ENCODE assay signal across 12 cellular contexts in genomic region chr19:43782311-43782660, GRCh38. TPM values are rescaled to one million over a fixed set of nuclear protein-coding genes. Genes with fewer than 3 reads are reported as not detected.
DNase-seq lines count a peak whose midpoint lies in the region; ATAC-seq and TF ChIP-seq lines count a peak whose summit lies in the region.
"Had no signal": no experiment of that assay in that cellular context is flagged by ENCODE, and none has a peak within 500 bp of the region (broad histone marks: within the 10 kb centered on the region; RNA-seq: fewer than 3 reads in every experiment).

No MANE protein-coding gene starts in this region.

- peak overlapping the region; percentile 10 for H3K4me3 Mint-ChIP-seq in Calu3 (ENCODE audit: low read depth, unreplicated experiment)
- H3K4me3 Mint-ChIP-seq in activated T-helper 17 cell treated with anti-CD3 and anti-CD28 coated beads, Interleukin-2, amount 50 U/mL, for 72 hours = peak overlapping the region; percentile 86
- peak overlapping the region in 8 of 10 donors; percentile 8 to 77 (median 50) for H3K4me3 Mint-ChIP-seq in naive thymus-derived CD4-positive, alpha-beta T cell

- peaks cover 8% of the 10 kb centered on the region for H3K9me1 ChIP-seq in IMR-90 (ENCODE audit: insufficient read depth, low read length)

- peaks cover 60% of the 10 kb centered on the region for H3K36me3 Mint-ChIP-seq in Calu3 (ENCODE audit: insufficient read depth, unreplicated experiment)
- peaks cover 62% of the 10 kb centered on the region for H3K36me3 Mint-ChIP-seq in activated T-helper 17 cell treated with anti-CD3 and anti-CD28 coated beads, Interleukin-2, amount 50 U/mL, for 72 hours (ENCODE audit: low read depth)
- peaks cover 0 to 4% (median 0%) of the 10 kb centered on the region in 5 donors for H3K36me3 Mint-ChIP-seq in naive thymus-derived CD4-positive, alpha-beta T cell

- no peak overlapping the region for H3K9ac ChIP-seq in IMR-90 (ENCODE audit: low read depth, low read length)
- H3K9ac ChIP-seq: SK-N-SH had no signal

- H2AK5ac ChIP-seq in IMR-90 (ENCODE audit: low read depth, low read length) = peak overlapping the region; percentile 52

- H3K4me3 ChIP-seq in IMR-90 (ENCODE audit: insufficient read depth, low read depth, low read length) = no peak overlapping the region
- H3K4me3 ChIP-seq in naive thymus-derived CD4-positive, alpha-beta T cell (ENCODE audit: low read length) = no peak overlapping the region

- H4K8ac ChIP-seq in IMR-90 (ENCODE audit: low read depth in 2 of 2, low read length in 2 of 2) = 0 out of 4 replicates have a peak overlapping the region, but pooled peaks of 1 of the 2 experiments have one; percentile 58

- H3K4me1 ChIP-seq in IMR-90 (ENCODE audit: control insufficient read depth, insufficient read depth, low read length) = peaks cover 12% of the 10 kb centered on the region
- H3K4me1 ChIP-seq in naive thymus-derived CD4-positive, alpha-beta T cell (ENCODE audit: control insufficient read depth in 2 of 2, insufficient read depth in 2 of 2, low read length in 2 of 2) = peaks cover 35 to 49% of the 10 kb centered on the region in 2 donors

- no peaks in the 10 kb centered on the region for H3K9me3 ChIP-seq in IMR-90 (ENCODE audit: control insufficient read depth, insufficient read depth, low read length)
- H3K9me3 ChIP-seq in naive thymus-derived CD4-positive, alpha-beta T cell (ENCODE audit: control insufficient read depth in 2 of 3, low read length in 3 of 3) = no peaks in the 10 kb centered on the region
- H3K9me3 ChIP-seq: SK-N-SH had no signal

- peak overlapping the region; percentile 24 for H3K4ac ChIP-seq in IMR-90 (ENCODE audit: low read depth, low read length)

- TF ChIP-seq RAD21 in IMR-90 (IDR thresholded peaks at IDR 0.05; ENCODE audit: low read length) = no peak

- H2BK5ac ChIP-seq in IMR-90 (ENCODE audit: low read depth, low read length, poor library complexity, severe bottlenecking) = peak overlapping the region; percentile 44

- H4K20me1 ChIP-seq in IMR-90 (ENCODE audit: insufficient read depth, low read length) = no peaks in the 10 kb centered on the region

- 0 out of 3 replicates have a peak overlapping the region, but pooled peaks have one; percentile 3 for H2BK15ac ChIP-seq in IMR-90 (ENCODE audit: low read depth, low read length)

- H3K27me3 ChIP-seq in IMR-90 (ENCODE audit: control insufficient read depth, insufficient read depth, low read length) = no peaks in the 10 kb centered on the region
- H3K27me3 ChIP-seq in naive thymus-derived CD4-positive, alpha-beta T cell (ENCODE audit: control insufficient read depth in 2 of 2, insufficient read depth in 2 of 2, low read length in 2 of 2) = no peaks in the 10 kb centered on the region

- BruUV-seq in Calu3 (replicated peaks; lab: Mats Ljungman, UMichigan) (no TSS peak), IMR-90 (replicated peaks; lab: Mats Ljungman, UMichigan) (no TSS peak)

- H2AFZ ChIP-seq in IMR-90 (replicated peaks; ENCODE audit: low read length, poor library complexity) = peak overlapping the region; percentile 69

- in situ Hi-C loops in IMR-90 (cut with MboI; ENCODE audit: low sequenced_read_pairs) = loop anchor here (5.0 kb wide), 1 partner anchor 35 kb away; no protein-coding TSS in a partner anchor

- H3K23ac ChIP-seq in IMR-90 (ENCODE audit: low read depth, low read length) = no peak overlapping the region

- H3K56ac ChIP-seq in IMR-90 (ENCODE audit: extremely low read depth, insufficient read depth, low read length) = no peak overlapping the region

- no peak overlapping the region for H3K27ac ChIP-seq in IMR-90 (ENCODE audit: insufficient read depth, low read length)
- H3K27ac ChIP-seq in naive thymus-derived CD4-positive, alpha-beta T cell (ENCODE audit: low read depth, low read length) = peak overlapping the region; percentile 32

- H3K27me3 Mint-ChIP-seq in Calu3 (ENCODE audit: unreplicated experiment) = no peaks in the 10 kb centered on the region
- no peaks in the 10 kb centered on the region for H3K27me3 Mint-ChIP-seq in activated T-helper 17 cell treated with anti-CD3 and anti-CD28 coated beads, Interleukin-2, amount 50 U/mL, for 72 hours
- H3K27me3 Mint-ChIP-seq in naive thymus-derived CD4-positive, alpha-beta T cell = no peaks in the 10 kb centered on the region

- no peak overlapping the region for H3K4me2 ChIP-seq in IMR-90 (ENCODE audit: low read depth, low read length)
- H3K4me2 ChIP-seq: SK-N-SH had no signal

- 0 out of 2 replicates have a peak overlapping the region, but pooled peaks have one; percentile 45 for H3K14ac ChIP-seq in IMR-90 (replicated peaks; ENCODE audit: low read depth, low read length)

- WGBS in IMR-90 (ENCODE audit: extremely low coverage in 2 of 2, insufficient read length in 1 of 2), 2 experiments = 50% methylated on average over 2 of the region's 8 CpGs; no CpG with 5 or more reads in 1 of the 2 experiments

- H3K27ac Mint-ChIP-seq in Calu3 (ENCODE audit: unreplicated experiment) = peak overlapping the region; percentile 61
- peak overlapping the region; percentile 85 for H3K27ac Mint-ChIP-seq in activated T-helper 17 cell treated with anti-CD3 and anti-CD28 coated beads, Interleukin-2, amount 50 U/mL, for 72 hours
- peak overlapping the region; percentile 10 to 95 (median 89) for H3K27ac Mint-ChIP-seq in naive thymus-derived CD4-positive, alpha-beta T cell

- CTCF ChIA-PET in Calu3 (lab: Charles Lee) = interaction anchor here (2.1 kb wide), 1 partner anchor 16 kb away, joined by 5 read pairs; no protein-coding TSS in a partner anchor
- CTCF ChIA-PET in IMR-90 (lab: Yijun Ruan, JAX) = no interaction called here
- CTCF ChIA-PET in naive thymus-derived CD4-positive, alpha-beta T cell (lab: Charles Lee) = no interaction called here
- CTCF ChIA-PET in HEK293T (lab: Yijun Ruan, JAX) = no interaction called here

- no peak for ATAC-seq in IMR-90 (ENCODE audit: low read depth)
- ATAC-seq in activated T-helper 17 cell treated with anti-CD3 and anti-CD28 coated beads, Interleukin-2, amount 50 U/mL, for 72 hours (replicated peaks) = no peak
- no peak for ATAC-seq in naive thymus-derived CD4-positive, alpha-beta T cell

- no peak overlapping the region; the same call in 1 of the 2 replicates for H4K91ac ChIP-seq in IMR-90 (ENCODE audit: insufficient read depth, low read depth, low read length)

- H3K79me1 ChIP-seq in IMR-90 (ENCODE audit: low read depth in 1 of 2, low read length in 2 of 2) = no peaks in the 10 kb centered on the region

- DNase-seq in Calu3 (no peak), IMR-90 (no peak), NCI-H1092 (lab: John Stamatoyannopoulos, UW) (no peak), HEK293T (ENCODE audit: extremely low spot score) (no peak)
- no peak for DNase-seq in naive thymus-derived CD4-positive, alpha-beta T cell
- DNase-seq in stimulated activated CD4-positive, alpha-beta T cell treated with anti-CD3 and anti-CD28 coated beads, Interleukin-4, amount 100 ng/mL, for 4 hours = no peak
- DNase-seq: foreskin melanocyte; NCI-H2081 treated with DMSO at 0.1 percent for 48 hours; NK-92 treated with Interleukin-12 subunit alpha and Interleukin-12 subunit beta, amount 100 ng/mL, for 24 hours; SK-N-SH had no signal

- peaks cover 2% of the 10 kb centered on the region for H3K9me3 Mint-ChIP-seq in Calu3 (ENCODE audit: low read depth, unreplicated experiment)
- H3K9me3 Mint-ChIP-seq in activated T-helper 17 cell treated with anti-CD3 and anti-CD28 coated beads, Interleukin-2, amount 50 U/mL, for 72 hours = no peaks in the 10 kb centered on the region
- no peaks in the 10 kb centered on the region for H3K9me3 Mint-ChIP-seq in naive thymus-derived CD4-positive, alpha-beta T cell

- TF ChIP-seq CTCF in Calu3 (IDR thresholded peaks at IDR 0.05; ENCODE audit: unreplicated experiment) (no peak), IMR-90 (conservative IDR thresholded peaks at IDR 0.05; ENCODE audit: low read depth, low read length) (no peak)

- peaks cover 82% of the 10 kb centered on the region for H3K4me1 Mint-ChIP-seq in Calu3 (ENCODE audit: low read depth, unreplicated experiment)
- H3K4me1 Mint-ChIP-seq in activated T-helper 17 cell treated with anti-CD3 and anti-CD28 coated beads, Interleukin-2, amount 50 U/mL, for 72 hours = peaks cover 38% of the 10 kb centered on the region
- H3K4me1 Mint-ChIP-seq in naive thymus-derived CD4-positive, alpha-beta T cell = peaks cover 49 to 78% (median 66%) of the 10 kb centered on the region in 7 donors

- POLR2A ChIA-PET in IMR-90 (lab: Charles Lee; ENCODE audit: unreplicated experiment) = no interaction called here
- POLR2A ChIA-PET in naive thymus-derived CD4-positive, alpha-beta T cell (lab: Charles Lee) = interaction anchor here (0.9 kb wide), 1 partner anchor 26 kb away, joined by 3 read pairs; no protein-coding TSS in a partner anchor
- POLR2A ChIA-PET in HEK293T (lab: Yijun Ruan, JAX) = no interaction called here

- H2BK20ac ChIP-seq in IMR-90 (ENCODE audit: low read depth, low read length) = peak overlapping the region; percentile 64; the same call in 1 of the 2 replicates

- peak overlapping the region; percentile 88 for H2AK9ac ChIP-seq in IMR-90 (replicated peaks; ENCODE audit: low read depth, low read length, poor library complexity)

- TF ChIP-seq POLR2A in IMR-90 (IDR thresholded peaks at IDR 0.05; ENCODE audit: low read depth, low read length) = no peak

- H4K5ac ChIP-seq in IMR-90 (ENCODE audit: low read depth, low read length) = no peak overlapping the region

- H3K18ac ChIP-seq in IMR-90 (ENCODE audit: low read depth, low read length) = no peak overlapping the region

- intact Hi-C loops in Calu3 (cut with micrococcal nuclease; ENCODE audit: unreplicated experiment) = no loop called here
- intact Hi-C loops in IMR-90 (cut with micrococcal nuclease) = no loop called here
- intact Hi-C loops in naive thymus-derived CD4-positive, alpha-beta T cell (cut with micrococcal nuclease) = loop anchor here (5.0 to 10.0 kb wide), 3 partner anchors 257 to 970 kb away; partner anchors contain the start of gene ETHE1 (in 1 of the 2)

- H3K36me3 ChIP-seq in IMR-90 (ENCODE audit: control insufficient read depth, insufficient read depth, low read length) = no peaks in the 10 kb centered on the region
- no peaks in the 10 kb centered on the region for H3K36me3 ChIP-seq in naive thymus-derived CD4-positive, alpha-beta T cell (ENCODE audit: control insufficient read depth in 2 of 3, insufficient read depth in 3 of 3, low read length in 3 of 3)

- peak overlapping the region; percentile 60; the same call in 1 of the 2 replicates for H2BK120ac ChIP-seq in IMR-90 (ENCODE audit: low read depth, low read length)

- dilution Hi-C loops in IMR-90 (cut with HindIII; ENCODE audit: low sequenced_read_pairs, unreplicated experiment) = no loop called here

RNA-seq across cellular contexts. Expression of gene KCNN4, which starts 1.5 kb away (rescaled TPM):
- total RNA-seq in Calu3 (2022) (147 and 152 TPM in 2 replicates), IMR-90 (2012; rRNA removed) (0.54 and 0.83 TPM in 2 replicates)
- polyA plus RNA-seq in IMR-90 (2012; rRNA removed) = 0.99 and 1.2 TPM in 2 replicates
- 0.80 and 0.93 TPM in 2 replicates for polyA plus RNA-seq in IMR-90 (2012; cell fraction: cytosol; rRNA removed)
- polyA plus RNA-seq in IMR-90 (2012; cell fraction: nucleus; rRNA removed; ENCODE audit: low replicate concordance) = 1.3 and 4.5 TPM in 2 replicates
- total RNA-seq in activated T-helper 17 cell treated with anti-CD3 and anti-CD28 coated beads, Interleukin-2, amount 50 U/mL, for 72 hours = 100 to 1,000 TPM; 116 to 385 TPM
- 10 to 100 TPM; 12.8 to 53.4 (median 18.8) TPM for total RNA-seq in naive thymus-derived CD4-positive, alpha-beta T cell
- polyA plus RNA-seq in naive thymus-derived CD4-positive, alpha-beta T cell = 10 to 100 TPM in 1 of 2 donors, 1 to 10 TPM in 1; 8.1 to 16.0 TPM

RNA-seq across cellular contexts. Expression of gene LYPD5, which starts 20.0 kb away (rescaled TPM):
- total RNA-seq in Calu3 (2022) = 5.0 and 6.4 TPM in 2 replicates
- total RNA-seq in IMR-90 (2012; rRNA removed) = under 0.01 and 0.36 TPM in 2 replicates
- 0.27 and 0.31 TPM in 2 replicates for polyA plus RNA-seq in IMR-90 (2012; rRNA removed)
- polyA plus RNA-seq in IMR-90 (2012; cell fraction: cytosol; rRNA removed) = 0.15 and 0.93 TPM in 2 replicates
- polyA plus RNA-seq in IMR-90 (2012; cell fraction: nucleus; rRNA removed; ENCODE audit: low replicate concordance) = 0.36 and 0.54 TPM in 2 replicates
- total RNA-seq in activated T-helper 17 cell treated with anti-CD3 and anti-CD28 coated beads, Interleukin-2, amount 50 U/mL, for 72 hours = 1 to 10 TPM in 1 of 2 donors, under 1 TPM in 1; 0.73 to 6.6 TPM
- under 1 TPM in 4 of 5 experiments, not detected in 1; 0.19 to 0.89 (median 0.61) TPM for total RNA-seq in naive thymus-derived CD4-positive, alpha-beta T cell
- under 1 TPM; 0.28 to 0.34 TPM for polyA plus RNA-seq in naive thymus-derived CD4-positive, alpha-beta T cell
- total RNA-seq: LHCN-M2 had no signal

RNA-seq across cellular contexts. Expression of gene SMG9, which starts 27.5 kb away (rescaled TPM):
- total RNA-seq in Calu3 (2022) (69.1 and 85.5 TPM in 2 replicates), IMR-90 (2012; rRNA removed) (4.8 and 5.8 TPM in 2 replicates)
- polyA plus RNA-seq in IMR-90 (2012; rRNA removed) = 21.4 and 24.3 TPM in 2 replicates
- 8.3 and 9.1 TPM in 2 replicates for polyA plus RNA-seq in IMR-90 (2012; cell fraction: cytosol; rRNA removed)
- 60.7 and 76.3 TPM in 2 replicates for polyA plus RNA-seq in IMR-90 (2012; cell fraction: nucleus; rRNA removed; ENCODE audit: low replicate concordance)
- total RNA-seq in activated T-helper 17 cell treated with anti-CD3 and anti-CD28 coated beads, Interleukin-2, amount 50 U/mL, for 72 hours = 100 to 1,000 TPM in 1 of 2 donors, 10 to 100 TPM in 1; 70.4 to 109 TPM
- 10 to 100 TPM; 48.5 to 75.9 (median 53.9) TPM for total RNA-seq in naive thymus-derived CD4-positive, alpha-beta T cell
- polyA plus RNA-seq in naive thymus-derived CD4-positive, alpha-beta T cell = 1 to 10 TPM; 7.9 to 9.8 TPM

RNA-seq across cellular contexts. Expression of gene ZNF283, which starts 44.8 kb away (rescaled TPM):
- total RNA-seq in Calu3 (2022) = 12.9 and 13.9 TPM in 2 replicates
- total RNA-seq in IMR-90 (2012; rRNA removed) = 5.0 and 10.3 TPM in 2 replicates
- polyA plus RNA-seq in IMR-90 (2012; rRNA removed) = 1.2 and 2.1 TPM in 2 replicates
- 0.08 and 0.53 TPM in 2 replicates for polyA plus RNA-seq in IMR-90 (2012; cell fraction: cytosol; rRNA removed)
- polyA plus RNA-seq in IMR-90 (2012; cell fraction: nucleus; rRNA removed; ENCODE audit: low replicate concordance) = 0.45 and 3.6 TPM in 2 replicates
- total RNA-seq in activated T-helper 17 cell treated with anti-CD3 and anti-CD28 coated beads, Interleukin-2, amount 50 U/mL, for 72 hours = 10 to 100 TPM in 1 of 2 donors, 1 to 10 TPM in 1; 7.7 to 12.3 TPM
- total RNA-seq in naive thymus-derived CD4-positive, alpha-beta T cell = 10 to 100 TPM in 2 of 5 experiments, 1 to 10 TPM in 3; 4.3 to 24.4 (median 7.7) TPM
- 1 to 10 TPM; 2.2 to 3.7 TPM for polyA plus RNA-seq in naive thymus-derived CD4-positive, alpha-beta T cell

Comparison
In these comparisons a context has a peak if more than half of its experiments do, and no peak if none do; other contexts are left out.
1. H3K4me3 Mint-ChIP-seq: peak in every context shown above with its lines; median percentile 86 in activated T-helper 17 cell treated with anti-CD3 and anti-CD28 coated beads, Interleukin-2, amount 50 U/mL, for 72 hours; 50 in naive thymus-derived CD4-positive, alpha-beta T cell; 10 in Calu3.
2. intact Hi-C loops: an anchor here in naive thymus-derived CD4-positive, alpha-beta T cell (5.0 to 10.0 kb wide); none called in Calu3 and IMR-90.